15 cellular contexts compared by ENCODE assay signal in the genomic region with DNA sequence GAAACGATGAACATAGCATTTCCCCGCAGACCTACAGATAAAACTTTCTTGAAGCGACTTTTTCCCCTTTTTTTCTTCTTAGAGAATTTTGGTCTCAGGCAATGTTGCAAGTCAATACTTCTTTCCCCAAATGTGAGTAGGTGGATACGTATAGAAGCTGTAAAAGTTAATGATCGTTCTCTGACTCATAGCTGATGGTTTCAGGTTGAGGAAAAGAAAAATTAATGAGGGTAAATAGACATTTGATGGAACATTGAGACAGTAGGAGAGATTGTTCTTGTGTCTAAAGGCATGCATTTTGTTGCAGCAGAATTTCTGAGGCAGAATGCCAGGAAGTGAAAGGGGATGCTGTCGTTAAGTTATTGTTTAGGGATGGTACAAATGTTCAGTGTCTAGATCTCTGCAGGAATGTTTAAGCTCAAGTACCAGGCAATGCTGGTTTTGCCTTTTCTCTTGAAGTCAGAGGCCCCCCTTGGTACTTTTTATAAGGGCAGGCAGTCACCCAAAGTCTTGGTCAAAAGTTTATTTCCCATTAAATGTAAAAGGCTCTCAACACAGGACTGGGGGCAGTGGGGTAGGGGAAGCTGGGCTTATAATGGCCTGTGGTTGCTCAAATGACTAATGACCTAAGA. TPM values are rescaled to one million over a fixed set of nuclear protein-coding genes. Genes with fewer than 3 reads are reported as not detected.
DNase-seq lines count a peak whose midpoint lies in the region; ATAC-seq, FAIRE-seq and TF ChIP-seq lines count a peak whose summit lies in the region.
"Had no signal": no experiment of that assay in that cellular context is flagged by ENCODE, and none has a peak within 500 bp of the region (broad histone marks: within the 10 kb centered on the region; RNA-seq: fewer than 3 reads in every experiment).

No MANE protein-coding gene starts in this region.

- H3K9me3 ChIP-seq in HUES64 (ENCODE audit: insufficient read depth, low read depth, low read length): no peaks in the 10 kb centered on the region
- no peaks in the 10 kb centered on the region for H3K9me3 ChIP-seq in CD8-positive, alpha-beta T cell (ENCODE audit: low read length)
- H3K9me3 ChIP-seq: neutrophil, thyroid gland had no signal

- no peaks in the 10 kb centered on the region for H3K36me3 Mint-ChIP-seq in CD8-positive, alpha-beta T cell

- H3K9ac ChIP-seq in HUES64 (ENCODE audit: low read depth, low read length): peak overlapping the region; percentile 58; the same call in 1 of the 2 replicates

- intact Hi-C loops in left colon (cut with DNase I, micrococcal nuclease): loop anchor here (10.0 kb wide), 2 partner anchors 135 to 165 kb away; no protein-coding TSS in a partner anchor
- intact Hi-C loops in CD8-positive, alpha-beta T cell (cut with DNase I, micrococcal nuclease): loop anchor here (10.0 kb wide), 2 partner anchors 145 to 1215 kb away; partner anchors contain the start of genes CCDC186 (in 1 of the 2) and TDRD1 (in 1 of the 2)

- peaks cover 63% of the 10 kb centered on the region for H3K4me1 ChIP-seq in ACC112 (ENCODE audit: control insufficient read depth, insufficient read depth, low read length, unreplicated experiment)
- peaks cover 96% of the 10 kb centered on the region for H3K4me1 ChIP-seq in HUES64 (ENCODE audit: insufficient read depth, low read length)
- H3K4me1 ChIP-seq in CD8-positive, alpha-beta T cell (ENCODE audit: insufficient read depth, low read length): peaks cover 5% of the 10 kb centered on the region

- H3K4me3 Mint-ChIP-seq in CD8-positive, alpha-beta T cell: no peak overlapping the region
- H3K4me3 Mint-ChIP-seq: activated T-helper 1 cell treated with anti-CD3 and anti-CD28 coated beads, Interleukin-12 subunit alpha, Interleukin-12 subunit beta, Interleukin-2, Interleukin-4 antibody, amounts not matched to agents 30 ng/mL and 10 ng/mL and 1 ng/mL, durations not matched to agents 14 hours and 24 hours and 36 hours; B cell had no signal

- no peak for TF ChIP-seq CTCF in bronchial epithelial cell (IDR thresholded peaks at IDR 0.05; ENCODE audit: insufficient read depth, low read length, severe bottlenecking)
- no peak for TF ChIP-seq CTCF in CD8-positive, alpha-beta T cell (IDR thresholded peaks at IDR 0.05)

- H3K36me3 ChIP-seq in ACC112 (ENCODE audit: insufficient read depth, low read length) (no peaks in the 10 kb centered on the region), HUES64 (ENCODE audit: insufficient read depth, low read length) (peaks cover 20% of the 10 kb centered on the region), bronchial epithelial cell (ENCODE audit: control insufficient read depth, insufficient read depth, low read length) (no peaks in the 10 kb centered on the region)
- H3K36me3 ChIP-seq in CD8-positive, alpha-beta T cell (ENCODE audit: insufficient read depth, low read length): no peaks in the 10 kb centered on the region
- H3K36me3 ChIP-seq: neutrophil, thyroid gland had no signal

- peaks cover 27% of the 10 kb centered on the region for H3K4me1 Mint-ChIP-seq in CD8-positive, alpha-beta T cell (ENCODE audit: low read depth)

- H2AFZ ChIP-seq in ACC112 (ENCODE audit: low read length, unreplicated experiment): no peak overlapping the region

- 59% methylated on average over 6 of the region's 6 CpGs for WGBS in HUES64

- DNase-seq in bronchial epithelial cell (ENCODE audit: low read depth): peak; percentile 64
- no peak for DNase-seq in left colon
- DNase-seq in SKM-1 (lab: John Stamatoyannopoulos, UW; ENCODE audit: unreplicated experiment): no peak
- DNase-seq in NCI-H82 treated with DMSO at 0.1 percent for 48 hours (lab: John Stamatoyannopoulos, UW; ENCODE audit: unreplicated experiment): no peak
- no peak for DNase-seq in stimulated activated naive CD4-positive, alpha-beta T cell treated with Interleukin-2 at 50 U/mL for 16 hours (lab: John Stamatoyannopoulos, UW)
- DNase-seq in CD8-positive, alpha-beta T cell: no peak
- DNase-seq: NCI-H1436 treated with DMSO at 0.1 percent for 48 hours, OCI-M1, thyroid gland had no signal

- POLR2A ChIA-PET in CD8-positive, alpha-beta T cell (lab: Charles Lee): no interaction called here

- H3K27me3 ChIP-seq in ACC112 (ENCODE audit: insufficient read depth, low read length): no peaks in the 10 kb centered on the region
- no peaks in the 10 kb centered on the region for H3K27me3 ChIP-seq in HUES64 (ENCODE audit: insufficient read depth, low read length)
- no peaks in the 10 kb centered on the region for H3K27me3 ChIP-seq in bronchial epithelial cell (ENCODE audit: control insufficient read depth, insufficient read depth, low read length)
- no peaks in the 10 kb centered on the region for H3K27me3 ChIP-seq in CD8-positive, alpha-beta T cell (ENCODE audit: insufficient read depth, low read length)
- H3K27me3 ChIP-seq: neutrophil, thyroid gland had no signal

- ATAC-seq in left colon: peak; percentile 54
- no peak for ATAC-seq in CD8-positive, alpha-beta T cell

- H3K27ac ChIP-seq in ACC112 (ENCODE audit: low read depth, low read length): peak overlapping the region; percentile 80
- peak overlapping the region; percentile 93 for H3K27ac ChIP-seq in HUES64 (ENCODE audit: low read depth, low read length)
- H3K27ac ChIP-seq in CD8-positive, alpha-beta T cell (ENCODE audit: low read depth, low read length): no peak overlapping the region
- H3K27ac ChIP-seq: neutrophil, thyroid gland had no signal

- no peaks in the 10 kb centered on the region for H3K9me3 Mint-ChIP-seq in CD8-positive, alpha-beta T cell
- H3K9me3 Mint-ChIP-seq: activated T-helper 1 cell treated with anti-CD3 and anti-CD28 coated beads, Interleukin-12 subunit alpha, Interleukin-12 subunit beta, Interleukin-2, Interleukin-4 antibody, amounts not matched to agents 30 ng/mL and 10 ng/mL and 1 ng/mL, durations not matched to agents 14 hours and 24 hours and 36 hours had no signal

- CTCF ChIA-PET in CD8-positive, alpha-beta T cell (lab: Charles Lee): no interaction called here

- H3K4me3 ChIP-seq in ACC112 (ENCODE audit: low read depth, low read length): peak overlapping the region; percentile 70
- peak overlapping the region; percentile 91; the same call in 1 of the 2 replicates for H3K4me3 ChIP-seq in HUES64 (ENCODE audit: low read length)
- H3K4me3 ChIP-seq in bronchial epithelial cell (ENCODE audit: low read depth, low read length): no peak overlapping the region
- H3K4me3 ChIP-seq in CD8-positive, alpha-beta T cell (ENCODE audit: low read depth, low read length): no peak overlapping the region
- H3K4me3 ChIP-seq: thyroid gland had no signal

- peaks cover 90% of the 10 kb centered on the region for H3K79me2 ChIP-seq in ACC112 (ENCODE audit: control insufficient read depth, insufficient read depth, low read length, unreplicated experiment)

- no peaks in the 10 kb centered on the region for H3K27me3 Mint-ChIP-seq in CD8-positive, alpha-beta T cell (ENCODE audit: low read depth)

- FAIRE-seq in bronchial epithelial cell (lab: Jason Lieb, UNC): no peak
- FAIRE-seq: colon had no signal

- no peak overlapping the region for H3K27ac Mint-ChIP-seq in CD8-positive, alpha-beta T cell
- H3K27ac Mint-ChIP-seq: activated T-helper 1 cell treated with anti-CD3 and anti-CD28 coated beads, Interleukin-12 subunit alpha, Interleukin-12 subunit beta, Interleukin-2, Interleukin-4 antibody, amounts not matched to agents 30 ng/mL and 10 ng/mL and 1 ng/mL, durations not matched to agents 14 hours and 24 hours and 36 hours; B cell had no signal

RNA-seq across cellular contexts. Expression of gene TCF7L2, which starts 9.3 kb away (rescaled TPM):
- 31.2 TPM for polyA plus RNA-seq in HUES64 (2013, experiment 1 of 2)
- polyA plus RNA-seq in HUES64 (2013, experiment 2 of 2): 33.5 TPM
- 1.1 and 1.2 TPM in 2 replicates for total RNA-seq in bronchial epithelial cell
- total RNA-seq in left colon: 100 to 1,000 TPM; 114 to 118 TPM
- 1 to 10 TPM; 8.6 to 9.6 TPM for total RNA-seq in CD8-positive, alpha-beta T cell

Comparison
In these comparisons a context has a peak if more than half of its experiments do, and no peak if none do; other contexts are left out.
1. H3K4me3 ChIP-seq: peak in ACC112 (single experiment) and HUES64 (single experiment); none in bronchial epithelial cell (single experiment) and CD8-positive, alpha-beta T cell (single experiment).
2. RNA of gene TCF7L2, which starts 9.3 kb away (total RNA-seq): 114 to 118 TPM in left colon; 8.6 to 9.6 TPM in CD8-positive, alpha-beta T cell and 1.1 to 1.2 TPM in bronchial epithelial cell; every median in the first group is over 10 times any median in the second.